Comparison of ENCODE assay signal across 36 cellular contexts in genomic region chr19:2353895-2354592, GRCh38. TPM values are rescaled to one million over a fixed set of nuclear protein-coding genes. Genes with fewer than 3 reads are reported as not detected.
"Had no signal": no experiment of that assay in that cellular context is flagged by ENCODE, and none has a peak within 500 bp of the region (broad histone marks: within the 10 kb centered on the region; RNA-seq: fewer than 3 reads in every experiment).

No MANE protein-coding gene starts in this region.

- H3K27ac ChIP-seq: cardiac muscle cell, VCaP had no signal

- H3K36me3 ChIP-seq: cardiac muscle cell had no signal

- DNase-seq: activated B cell treated with CpG ODN at 0.5 μM for 24 hours; activated CD4-positive, alpha-beta memory T cell treated with anti-CD3 and anti-CD28 coated beads for 36 hours; activated CD4-positive, alpha-beta T cell treated with anti-CD3 and anti-CD28 coated beads for 4 hours; activated CD4-positive, alpha-beta T cell treated with anti-CD3 and anti-CD28 coated beads, Interleukin-2, amount 50 U/mL, for 1 hour; activated CD4-positive, CD25-positive, alpha-beta regulatory T cell treated with anti-CD3 and anti-CD28 coated beads, Interleukin-2, amount 50 U/mL, for 72 hours; activated CD8-positive, alpha-beta memory T cell treated with anti-CD3 and anti-CD28 coated beads for 24 hours; activated CD8-positive, alpha-beta memory T cell treated with anti-CD3 and anti-CD28 coated beads, Interleukin-2, amount 10 ng/mL, durations not matched to agents 7 days and 5 days; activated CD8-positive, alpha-beta memory T cell treated with anti-CD3 and anti-CD28 coated beads, Interleukin-2, amount 50 U/mL, for 48 hours; activated effector memory CD4-positive, alpha-beta T cell treated with anti-CD3 and anti-CD28 coated beads, Interleukin-2, amount 50 U/mL, for 16 hours; activated naive CD4-positive, alpha-beta T cell; activated naive CD4-positive, alpha-beta T cell treated with anti-CD3 and anti-CD28 coated beads, Interleukin-2, amount 50 U/mL, for 16 hours; activated naive CD8-positive, alpha-beta T cell treated with anti-CD3 and anti-CD28 coated beads for 36 hours; activated T-cell treated with anti-CD3 and anti-CD28 coated beads, Interleukin-2, amount 50 U/mL, for 48 hours; amniotic stem cell; aorta; NCI-H1092 treated with DMSO at 0.1 percent for 48 hours; NCI-H1417 treated with DMSO at 0.1 percent for 48 hours; NCI-H187 treated with DMSO at 0.1 percent for 48 hours; NCI-H2081; NCI-H2171 treated with DMSO at 0.1 percent for 48 hours; NCI-H2227 treated with DMSO at 0.1 percent for 48 hours; NCI-H446; NCI-H510A treated with DMSO at 0.1 percent for 48 hours; NCI-H69; RPMI8226; SIG-M5; T-cell; T-helper 17 cell; T-helper 9 cell had no signal

- ATAC-seq: activated CD8-positive, alpha-beta memory T cell treated with anti-CD3 and anti-CD28 coated beads, Interleukin-2, amount 10 ng/mL, durations not matched to agents 7 days and 5 days; Panc1; Right ventricle myocardium inferior; T-cell; T-helper 17 cell had no signal

- H3K4me3 ChIP-seq: cardiac muscle cell had no signal

RNA-seq across cellular contexts. Expression of gene TMPRSS9, which starts 6.0 kb away (rescaled TPM):
- total RNA-seq: activated B cell treated with CpG ODN at 0.5 μM for 24 hours; activated CD4-positive, alpha-beta memory T cell treated with anti-CD3 and anti-CD28 coated beads for 36 hours; activated CD8-positive, alpha-beta memory T cell treated with anti-CD3 and anti-CD28 coated beads, Interleukin-2, amount 10 ng/mL, durations not matched to agents 7 days and 5 days; activated naive CD8-positive, alpha-beta T cell treated with anti-CD3 and anti-CD28 coated beads for 36 hours; cardiac muscle cell; LHCN-M2; Right ventricle myocardium inferior; SK-MEL-5; T-cell; T-helper 17 cell had no signal
- polyA plus RNA-seq: aorta, cardiac muscle cell had no signal

RNA-seq across cellular contexts. Expression of gene LINGO3, which starts 46.1 kb away (rescaled TPM):
- total RNA-seq: aorta, chondrocyte, LHCN-M2, Right ventricle myocardium inferior had no signal
